ENCODE assay signal across 25 cellular contexts in the genomic region with DNA sequence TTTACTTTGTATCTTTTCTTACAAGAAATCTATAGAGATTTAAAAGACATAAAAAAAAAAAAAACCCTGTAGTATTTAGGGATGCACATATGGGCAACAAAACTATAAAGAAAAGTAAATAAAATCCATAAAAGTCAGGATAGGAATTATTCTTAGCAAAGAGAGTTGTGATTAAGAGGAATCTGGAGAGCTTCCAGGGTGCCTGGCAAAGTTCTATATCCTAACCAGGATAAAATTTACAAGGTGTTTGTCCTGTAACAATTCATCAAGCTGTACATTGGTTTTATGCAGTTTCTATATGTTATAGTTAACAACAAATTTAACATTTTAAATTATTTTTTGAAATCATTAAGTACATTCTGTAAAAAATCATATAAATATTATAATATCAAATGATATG. TPM values are rescaled to one million over a fixed set of nuclear protein-coding genes. Genes with fewer than 3 reads are reported as not detected.
DNase-seq lines count a peak whose midpoint lies in the region; ATAC-seq, FAIRE-seq and TF ChIP-seq lines count a peak whose summit lies in the region.
"Had no signal": no experiment of that assay in that cellular context is flagged by ENCODE, and none has a peak within 500 bp of the region (broad histone marks: within the 10 kb centered on the region; RNA-seq: fewer than 3 reads in every experiment).

No MANE protein-coding gene starts in this region.

- peak overlapping the region; percentile 25 for H3K27ac ChIP-seq in GM23248
- no peak overlapping the region for H3K27ac ChIP-seq in parathyroid adenoma
- H3K27ac ChIP-seq: epithelial cell of prostate, hepatocyte, prostate gland, thyroid gland had no signal

- DNase-seq in GM23248 = peak; percentile 67
- peak; percentile 23 for DNase-seq in RPMI7951 (ENCODE audit: low read depth)
- DNase-seq in ACHN = no peak
- DNase-seq in foreskin melanocyte = no peak
- no peak for DNase-seq in stimulated activated CD4-positive, alpha-beta T cell treated with anti-CD3 and anti-CD28 coated beads, Interleukin-2, amount 100 ng/mL, for 24 hours
- DNase-seq: activated CD4-positive, alpha-beta T cell treated with anti-CD3 and anti-CD28 coated beads, Interleukin-2, amount 10 ng/mL, durations not matched to agents 24 days and 14 days; activated gamma-delta T cell; activated T-cell treated with anti-CD3 and anti-CD28 coated beads, Interleukin-2, amount 50 U/mL, for 1 hour; AML-193; CD8-positive, alpha-beta memory T cell; effector CD4-positive, alpha-beta T cell; H9; NCI-H1436 treated with DMSO at 0.1 percent for 48 hours; NCI-H446 treated with DMSO at 0.1 percent for 48 hours; stimulated activated CD4-positive, alpha-beta T cell treated with anti-CD3 and anti-CD28 coated beads, Interleukin-15, amount 100 ng/mL, for 24 hours; stimulated activated naive CD8-positive, alpha-beta T cell treated with anti-CD3 and anti-CD28 coated beads, Interleukin-15, Interleukin-2, amounts not matched to agents 100 U/mL and 50 U/mL, for 24 hours; thyroid gland had no signal

- H3K27me3 ChIP-seq in GM23248 (replicated peaks; ENCODE audit: insufficient read depth) = no peaks in the 10 kb centered on the region
- H3K27me3 ChIP-seq in parathyroid adenoma (ENCODE audit: control insufficient read depth, insufficient read depth, low read length) = no peaks in the 10 kb centered on the region
- H3K27me3 ChIP-seq: hepatocyte, thyroid gland had no signal

- H3K36me3 ChIP-seq in GM23248 (ENCODE audit: low read depth) (peaks cover 19% of the 10 kb centered on the region), parathyroid adenoma (ENCODE audit: control insufficient read depth, insufficient read depth, low read length) (no peaks in the 10 kb centered on the region)
- H3K36me3 ChIP-seq: prostate gland, thyroid gland had no signal

- in situ Hi-C loops in GM23248 (cut with MboI) = no loop called here
- in situ Hi-C loops in ACHN (cut with HindIII; ENCODE audit: low pct_ligation_motif_present, low pct_unique_long_range_greater_than_20kb, low sequenced_read_pairs) = no loop called here

- peaks cover 100% of the 10 kb centered on the region for H3K79me2 ChIP-seq in GM23248 (ENCODE audit: insufficient read depth)
- peaks cover 16% of the 10 kb centered on the region for H3K79me2 ChIP-seq in parathyroid adenoma

- peak; percentile 31 for FAIRE-seq in endometrium (lab: Jason Lieb, UNC)
- FAIRE-seq: GM18507 had no signal

- H3K4me1 ChIP-seq in GM23248 (ENCODE audit: insufficient read depth) (peaks cover 43% of the 10 kb centered on the region), parathyroid adenoma (no peaks in the 10 kb centered on the region)
- H3K4me1 ChIP-seq: prostate gland had no signal

- no peaks in the 10 kb centered on the region for H3K9me2 ChIP-seq in GM23248 (ENCODE audit: insufficient read depth)

- no peak overlapping the region for H2AFZ ChIP-seq in GM23248
- no peak overlapping the region for H2AFZ ChIP-seq in parathyroid adenoma
- H2AFZ ChIP-seq: hepatocyte had no signal

- H3F3A ChIP-seq in GM23248 (ENCODE audit: insufficient read depth) = peaks cover 14% of the 10 kb centered on the region; the same call in 1 of the 2 replicates

- H3K9ac ChIP-seq in GM23248 (no peak overlapping the region), parathyroid adenoma (no peak overlapping the region)

- no peaks in the 10 kb centered on the region; the same call in 1 of the 2 replicates for H4K20me1 ChIP-seq in GM23248 (ENCODE audit: insufficient read depth)

- no peak for TF ChIP-seq CTCF in parathyroid adenoma (IDR thresholded peaks at IDR 0.05)

- no peaks in the 10 kb centered on the region for H3K9me3 ChIP-seq in GM23248 (ENCODE audit: low read depth)
- H3K9me3 ChIP-seq in parathyroid adenoma (ENCODE audit: control insufficient read depth, low read length) = no peaks in the 10 kb centered on the region
- H3K9me3 ChIP-seq: prostate gland, thyroid gland had no signal

- H3K4me2 ChIP-seq in GM23248 (ENCODE audit: unreplicated experiment) (peak overlapping the region; percentile 41), parathyroid adenoma (ENCODE audit: low read length) (peak overlapping the region; percentile 12)
- H3K4me2 ChIP-seq: hepatocyte had no signal

- ATAC-seq in HG03521 (IDR thresholded peaks at IDR 0.05; ENCODE audit: unreplicated experiment) = no peak
- ATAC-seq: Right ventricle myocardium inferior; stimulated activated naive CD8-positive, alpha-beta T cell treated with anti-CD3 and anti-CD28 coated beads, Interleukin-15, Interleukin-2, amounts not matched to agents 100 U/mL and 50 U/mL, for 24 hours had no signal

- H3K4me3 ChIP-seq in GM23248 (no peak overlapping the region), parathyroid adenoma (ENCODE audit: low read depth, low read length) (no peak overlapping the region)
- H3K4me3 ChIP-seq: hepatocyte, prostate gland, thyroid gland had no signal

RNA-seq across cellular contexts. Expression of gene SECISBP2L, which starts 7.9 kb away (rescaled TPM):
- total RNA-seq in GM23248 (2014; rRNA removed; shearing (Covaris generic)) = 26.8 and 26.9 TPM in 2 replicates
- 28.4 and 29.8 TPM in 2 replicates for polyA plus RNA-seq in GM23248 (2016; fragmentation: Nextera tagmentation; extraction: Ambion mirVana)
- 22.4 and 30.4 TPM in 2 replicates for total RNA-seq in RPMI7951 (2014; rRNA removed; shearing (Covaris generic))

Comparison
In these comparisons a context has a peak if more than half of its experiments do, and no peak if none do; other contexts are left out.
1. DNase-seq: peak in GM23248 (single experiment) and RPMI7951 (single experiment); none in ACHN (single experiment), foreskin melanocyte (single experiment) and stimulated activated CD4-positive, alpha-beta T cell treated with anti-CD3 and anti-CD28 coated beads, Interleukin-2, amount 100 ng/mL, for 24 hours (0 of 2).